Comparison of ENCODE assay signal across 20 cellular contexts in the genomic region with DNA sequence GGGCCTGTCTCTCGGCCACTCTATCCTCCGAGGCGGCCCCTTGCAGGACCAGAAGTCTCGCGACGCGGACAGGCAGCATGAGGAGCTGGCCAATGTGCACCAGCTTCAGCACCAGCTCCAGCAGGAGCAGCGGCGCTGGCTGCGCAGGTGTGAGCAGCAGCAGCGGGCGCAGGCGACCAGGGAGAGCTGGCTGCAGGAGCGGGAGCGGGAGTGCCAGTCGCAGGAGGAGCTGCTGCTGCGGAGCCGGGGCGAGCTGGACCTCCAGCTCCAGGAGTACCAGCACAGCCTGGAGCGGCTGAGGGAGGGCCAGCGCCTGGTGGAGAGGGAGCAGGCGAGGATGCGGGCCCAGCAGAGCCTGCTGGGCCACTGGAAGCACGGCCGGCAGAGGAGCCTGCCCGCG.
DNase-seq lines count a peak whose midpoint lies in the region; ATAC-seq, FAIRE-seq and TF ChIP-seq lines count a peak whose summit lies in the region.
"Had no signal": no experiment of that assay in that cellular context is flagged by ENCODE, and none has a peak within 500 bp of the region (broad histone marks: within the 10 kb centered on the region; RNA-seq: fewer than 3 reads in every experiment).

No MANE protein-coding gene starts in this region.

- H3K4me1 ChIP-seq in H1 (replicated peaks in 1 of 4; ENCODE audit: control insufficient read depth in 3 of 4, insufficient read depth in 4 of 4, low read length in 3 of 4) (no peaks in the 10 kb centered on the region), neural progenitor cell (no peaks in the 10 kb centered on the region), testis (no peaks in the 10 kb centered on the region)

- H3K14ac ChIP-seq in H1 (ENCODE audit: insufficient read length) = no peak overlapping the region

- H3K79me2 ChIP-seq in H1 (ENCODE audit: control insufficient read depth in 1 of 2, insufficient read depth in 2 of 2, low read length in 2 of 2) (no peaks in the 10 kb centered on the region), neural progenitor cell (ENCODE audit: low read depth) (no peaks in the 10 kb centered on the region)

- no peak for TF ChIP-seq POLR2A in H1 (IDR thresholded peaks at IDR 0.05; ENCODE audit: control extremely low read depth in 1 of 2, low read depth in 2 of 2, low read length in 2 of 2)
- no peak for TF ChIP-seq POLR2A in testis (IDR thresholded peaks at IDR 0.05)

- H2BK12ac ChIP-seq in H1 (ENCODE audit: low read depth, low read length) = no peak overlapping the region

- no peak for FAIRE-seq in H1 (lab: Jason Lieb, UNC)
- FAIRE-seq: D721Med had no signal

- H2AK5ac ChIP-seq in H1 (ENCODE audit: low read depth, low read length) = no peak overlapping the region

- no peak for ATAC-seq in left lobe of liver
- no peak for ATAC-seq in GM21447 (IDR thresholded peaks at IDR 0.05; ENCODE audit: unreplicated experiment)
- ATAC-seq: CD8-positive, alpha-beta T cell; HCT116 had no signal

- no peak overlapping the region for H3K4ac ChIP-seq in H1 (replicated peaks; ENCODE audit: insufficient read length, low read depth, low read length)

- TF ChIP-seq CTCF in H1 (IDR thresholded peaks at IDR 0.05; ENCODE audit: control extremely low read depth in 1 of 3, insufficient read depth in 1 of 3, low read depth in 1 of 3, low read length in 3 of 3) (no peak), neural progenitor cell (IDR thresholded peaks at IDR 0.05) (no peak), testis (IDR thresholded peaks at IDR 0.05) (no peak)

- H3K23ac ChIP-seq in H1 (ENCODE audit: insufficient read length) = no peak overlapping the region

- H3K27me3 Mint-ChIP-seq in neural progenitor cell (ENCODE audit: insufficient read depth, low read depth) = peaks cover 5% of the 10 kb centered on the region

- H3K79me1 ChIP-seq in H1 (ENCODE audit: low read depth, low read length) = no peaks in the 10 kb centered on the region

- H4K8ac ChIP-seq in H1 (ENCODE audit: extremely low read depth, insufficient read depth, low read length) = no peak overlapping the region

- CTCF ChIA-PET in H1 (lab: Charles Lee; ENCODE audit: partially characterized antibody) = interaction anchor here (0.5 to 2.2 kb wide), 6 partner anchors 8 to 388 kb away, joined by 3 to 7 read pairs (median 4); no protein-coding TSS in a partner anchor

- H3K9me3 Mint-ChIP-seq in neural progenitor cell = peaks cover 12% of the 10 kb centered on the region
- H3K9me3 Mint-ChIP-seq: CD8-positive, alpha-beta T cell had no signal

- H2BK20ac ChIP-seq in H1 (ENCODE audit: low read length) = no peak overlapping the region

- no peak overlapping the region for H3K4me2 ChIP-seq in H1 (ENCODE audit: insufficient read depth in 1 of 2, low read depth in 2 of 2, low read length in 2 of 2)
- no peak overlapping the region for H3K4me2 ChIP-seq in neural progenitor cell

- no peak overlapping the region for H2BK15ac ChIP-seq in H1 (ENCODE audit: low read length)

- DNase-seq in activated gamma-delta T cell (lab: John Stamatoyannopoulos, UW) = peak; percentile 7
- DNase-seq in activated gamma-delta T cell treated with Interleukin-2 at 50 U/mL for 16 hours = no peak
- no peak for DNase-seq in H1 (ENCODE audit: low read depth in 1 of 2, low spot score in 2 of 2)
- DNase-seq in neural progenitor cell (ENCODE audit: low spot score) = no peak
- peak; percentile 16 for DNase-seq in testis
- DNase-seq in left lobe of liver (ENCODE audit: low spot score) = no peak
- DNase-seq in DMS53 treated with DMSO at 0.1 percent for 48 hours (lab: John Stamatoyannopoulos, UW; ENCODE audit: unreplicated experiment) = no peak
- DNase-seq: CD8-positive, alpha-beta T cell; COR-L47; DMS153; DND-41; GF-D8; GOT3; IMR-90 had no signal

- H3K27me3 ChIP-seq in H1 (replicated peaks in 1 of 4; ENCODE audit: control insufficient read depth in 3 of 4, extremely low read depth in 1 of 4, insufficient read depth in 3 of 4, low read length in 3 of 4) (no peaks in the 10 kb centered on the region), neural progenitor cell (no peaks in the 10 kb centered on the region), testis (no peaks in the 10 kb centered on the region)

- H3K9ac ChIP-seq in H1 (replicated peaks in 1 of 4; ENCODE audit: extremely low read depth in 1 of 4, low read depth in 3 of 4, low read length in 3 of 4) (no peak overlapping the region), neural progenitor cell (no peak overlapping the region)

- 97% methylated on average over 21 of the region's 27 CpGs; no CpG with 5 or more reads in 1 of the 2 experiments for WGBS in H1 (ENCODE audit: extremely low coverage in 1 of 2, insufficient coverage in 1 of 2, insufficient read length in 1 of 2, insufficient replicate concordance in 2 of 2, low coverage in 1 of 2, low lambda C conversion rate in 2 of 2, missing lambda C conversion rate in 1 of 2), 2 experiments
- WGBS in testis, 2 donors = 83 to 90% methylated on average over 2 to 27 of the region's 27 CpGs

- H3K23me2 ChIP-seq in H1 (ENCODE audit: low read depth, low read length) = no peaks in the 10 kb centered on the region

- no peak overlapping the region for H2BK120ac ChIP-seq in H1 (replicated peaks; ENCODE audit: low read depth, low read length)

- H3K4me3 ChIP-seq in H1 (ENCODE audit: extremely low read depth in 1 of 4, insufficient read depth in 2 of 4, low read depth in 3 of 4, low read length in 4 of 4) = no peak overlapping the region
- H3K4me3 ChIP-seq in neural progenitor cell = no peak overlapping the region
- H3K4me3 ChIP-seq in testis = no peak overlapping the region

- peaks cover 2% of the 10 kb centered on the region for H3K36me3 Mint-ChIP-seq in neural progenitor cell
- H3K36me3 Mint-ChIP-seq: CD14-positive monocyte; CD8-positive, alpha-beta T cell had no signal

- no peaks in the 10 kb centered on the region for H4K20me1 ChIP-seq in H1 (replicated peaks in 1 of 2; ENCODE audit: control insufficient read depth in 1 of 2, insufficient read depth in 2 of 2, low read length in 2 of 2)
- H4K20me1 ChIP-seq in neural progenitor cell (ENCODE audit: low read depth) = no peaks in the 10 kb centered on the region

- H3K9me3 ChIP-seq in H1 (ENCODE audit: insufficient read depth in 2 of 2, low read depth in 1 of 2, low read length in 1 of 2) (no peaks in the 10 kb centered on the region), neural progenitor cell (ENCODE audit: low read depth) (no peaks in the 10 kb centered on the region), testis (no peaks in the 10 kb centered on the region)

- no peak for TF ChIP-seq RAD21 in H1 (IDR thresholded peaks at IDR 0.05 in 1 of 2, conservative IDR thresholded peaks at IDR 0.05 in 1 of 2; ENCODE audit: low read depth in 2 of 2, low read length in 2 of 2)

- H3K27ac ChIP-seq in H1 (ENCODE audit: low read depth, low read length) (no peak overlapping the region), neural progenitor cell (no peak overlapping the region), testis (no peak overlapping the region)
- H3K27ac ChIP-seq: 22Rv1, HL-60 had no signal

- no peak overlapping the region for H3K4me3 Mint-ChIP-seq in neural progenitor cell
- H3K4me3 Mint-ChIP-seq: CD14-positive monocyte; CD8-positive, alpha-beta T cell had no signal

- no peak overlapping the region for H3K56ac ChIP-seq in H1 (replicated peaks; ENCODE audit: insufficient read length, low read depth, low read length)

- H2AFZ ChIP-seq in H1 (ENCODE audit: low read length) (peak overlapping the region; percentile 40; the same call in 1 of the 2 replicates), neural progenitor cell (replicated peaks) (peak overlapping the region; percentile 8)

- peaks cover 8% of the 10 kb centered on the region for H3K4me1 Mint-ChIP-seq in neural progenitor cell
- H3K4me1 Mint-ChIP-seq: CD14-positive monocyte had no signal

- no peak overlapping the region for H4K5ac ChIP-seq in H1 (ENCODE audit: insufficient read length, low read depth, low read length)

- H3K18ac ChIP-seq in H1 (ENCODE audit: extremely low read depth, low read length) = no peak overlapping the region

- H4K91ac ChIP-seq in H1 (replicated peaks; ENCODE audit: insufficient read length, low read length) = no peak overlapping the region

- H3K27ac Mint-ChIP-seq in neural progenitor cell = no peak overlapping the region
- H3K27ac Mint-ChIP-seq: CD14-positive monocyte; CD8-positive, alpha-beta T cell had no signal

- H3F3A ChIP-seq in neural progenitor cell (ENCODE audit: low read depth) = no peaks in the 10 kb centered on the region

- intact Hi-C loops in testis (cut with DNase I; ENCODE audit: low total_unique reads) = no loop called here

- POLR2A ChIA-PET in H1 (lab: Charles Lee; ENCODE audit: partially characterized antibody) = no interaction called here

- no peaks in the 10 kb centered on the region for H3K36me3 ChIP-seq in H1 (ENCODE audit: control insufficient read depth in 2 of 4, insufficient read depth in 4 of 4, low read length in 3 of 4)
- H3K36me3 ChIP-seq in neural progenitor cell = no peaks in the 10 kb centered on the region
- H3K36me3 ChIP-seq in testis (ENCODE audit: low read depth, missing control alignments) = no peaks in the 10 kb centered on the region

- no peak for TF ChIP-seq EP300 in H1 (IDR thresholded peaks at IDR 0.05; ENCODE audit: borderline replicate concordance in 1 of 2, low read depth in 2 of 2, low read length in 2 of 2)

- H2BK5ac ChIP-seq in H1 (ENCODE audit: low read depth, low read length) = no peak overlapping the region

TF ChIP-seq in H1, 55 proteins besides CTCF, POLR2A, EP300 and RAD21 (continues in another document):
- no peak for TF ChIP-seq RXRA (IDR thresholded peaks at IDR 0.05; ENCODE audit: insufficient read depth, low read depth, low read length)
- TF ChIP-seq BRCA1 (IDR thresholded peaks at IDR 0.05; ENCODE audit: low read depth, low read length) = no peak
- TF ChIP-seq POLR2AphosphoS5 (IDR thresholded peaks at IDR 0.05; ENCODE audit: low read depth, low read length) = no peak
- TF ChIP-seq TCF12 (IDR thresholded peaks at IDR 0.05; ENCODE audit: low read depth, low read length) = no peak
- TF ChIP-seq SUZ12 (IDR thresholded peaks at IDR 0.05; ENCODE audit: low read length) = no peak
- TF ChIP-seq MAX (IDR thresholded peaks at IDR 0.05) = no peak
- no peak for TF ChIP-seq TAF7 (optimal IDR thresholded peaks at IDR 0.05; ENCODE audit: borderline replicate concordance, low read depth, low read length)
- no peak for TF ChIP-seq JUN (IDR thresholded peaks at IDR 0.05; ENCODE audit: low read depth, low read length)
- TF ChIP-seq CREB1 (IDR thresholded peaks at IDR 0.05) = no peak
- no peak for TF ChIP-seq E2F6 (IDR thresholded peaks at IDR 0.05)
- TF ChIP-seq NANOG (IDR thresholded peaks at IDR 0.05; ENCODE audit: insufficient read depth, low read depth, low read length, poor library complexity, severe bottlenecking) = no peak

Comparison
In these comparisons a context has a peak if more than half of its experiments do, and no peak if none do; other contexts are left out.
1. DNase-seq: peak in activated gamma-delta T cell (single experiment) and testis (single experiment); none in activated gamma-delta T cell treated with Interleukin-2 at 50 U/mL for 16 hours (single experiment), H1 (0 of 2), neural progenitor cell (single experiment), left lobe of liver (single experiment) and DMS53 treated with DMSO at 0.1 percent for 48 hours (single experiment).